ENCODE assay signal across 1 cellular context in the genomic region with DNA sequence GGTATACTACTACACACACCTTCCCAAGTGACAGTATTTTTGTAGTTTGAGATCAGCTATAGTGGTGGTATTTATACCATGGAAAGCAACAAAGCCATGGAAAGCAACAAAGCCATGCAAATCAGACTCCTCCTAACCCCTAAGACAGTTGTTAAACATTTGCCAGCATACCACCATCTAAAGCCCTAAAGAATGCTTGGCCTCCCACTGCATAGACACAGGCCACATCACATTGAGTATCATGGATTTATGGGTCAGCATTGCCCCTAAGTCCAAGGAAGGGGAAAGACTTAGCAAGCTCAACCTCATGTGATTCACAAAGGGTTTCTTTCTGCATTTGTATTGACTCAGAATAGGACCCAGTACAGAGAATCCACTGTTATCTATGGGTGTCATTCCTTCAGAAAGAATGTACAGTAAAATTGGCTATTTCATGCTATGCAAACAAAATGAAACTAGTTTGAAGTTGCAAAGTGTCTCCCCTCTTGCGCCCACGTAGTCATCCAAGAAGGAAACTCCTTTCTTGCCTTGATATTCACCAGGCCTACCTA.
TF ChIP-seq lines count a peak whose summit lies in the region.

No MANE protein-coding gene starts in this region.

TF ChIP-seq in HepG2, 621 proteins besides CTCF, POLR2A, EP300 and RAD21 (continued from another document):
- TF ChIP-seq, protein P1, sequence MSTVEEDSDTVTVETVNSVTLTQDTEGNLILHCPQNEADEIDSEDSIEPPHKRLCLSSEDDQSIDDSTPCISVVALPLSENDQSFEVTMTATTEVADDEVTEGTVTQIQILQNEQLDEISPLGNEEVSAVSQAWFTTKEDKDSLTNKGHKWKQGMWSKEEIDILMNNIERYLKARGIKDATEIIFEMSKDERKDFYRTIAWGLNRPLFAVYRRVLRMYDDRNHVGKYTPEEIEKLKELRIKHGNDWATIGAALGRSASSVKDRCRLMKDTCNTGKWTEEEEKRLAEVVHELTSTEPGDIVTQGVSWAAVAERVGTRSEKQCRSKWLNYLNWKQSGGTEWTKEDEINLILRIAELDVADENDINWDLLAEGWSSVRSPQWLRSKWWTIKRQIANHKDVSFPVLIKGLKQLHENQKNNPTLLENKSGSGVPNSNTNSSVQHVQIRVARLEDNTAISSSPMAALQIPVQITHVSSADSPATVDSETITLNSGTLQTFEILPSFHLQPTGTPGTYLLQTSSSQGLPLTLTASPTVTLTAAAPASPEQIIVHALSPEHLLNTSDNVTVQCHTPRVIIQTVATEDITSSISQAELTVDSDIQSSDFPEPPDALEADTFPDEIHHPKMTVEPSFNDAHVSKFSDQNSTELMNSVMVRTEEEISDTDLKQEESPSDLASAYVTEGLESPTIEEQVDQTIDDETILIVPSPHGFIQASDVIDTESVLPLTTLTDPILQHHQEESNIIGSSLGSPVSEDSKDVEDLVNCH (CRISPR knock-in tag; IDR thresholded peaks at IDR 0.05) = no peak
- TF ChIP-seq BCL6 (CRISPR knock-in tag; IDR thresholded peaks at IDR 0.05) (no peak), NFIB (CRISPR knock-in tag; IDR thresholded peaks at IDR 0.05; ENCODE audit: borderline replicate concordance) (no peak), JUNB (CRISPR knock-in tag; IDR thresholded peaks at IDR 0.05; ENCODE audit: borderline replicate concordance) (no peak), ZNF496 (CRISPR knock-in tag; IDR thresholded peaks at IDR 0.05; ENCODE audit: insufficient replicate concordance) (no peak), ZNF24 (IDR thresholded peaks at IDR 0.05) (no peak), THAP11 (CRISPR knock-in tag; IDR thresholded peaks at IDR 0.05) (no peak), ZNF264 (CRISPR knock-in tag; IDR thresholded peaks at IDR 0.05) (no peak), TCF7 (IDR thresholded peaks at IDR 0.05; ENCODE audit: low read depth) (no peak)
- TF ChIP-seq, protein P2, sequence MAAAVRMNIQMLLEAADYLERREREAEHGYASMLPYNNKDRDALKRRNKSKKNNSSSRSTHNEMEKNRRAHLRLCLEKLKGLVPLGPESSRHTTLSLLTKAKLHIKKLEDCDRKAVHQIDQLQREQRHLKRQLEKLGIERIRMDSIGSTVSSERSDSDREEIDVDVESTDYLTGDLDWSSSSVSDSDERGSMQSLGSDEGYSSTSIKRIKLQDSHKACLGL (CRISPR knock-in tag; IDR thresholded peaks at IDR 0.05) = no peak
- TF ChIP-seq, protein P3, sequence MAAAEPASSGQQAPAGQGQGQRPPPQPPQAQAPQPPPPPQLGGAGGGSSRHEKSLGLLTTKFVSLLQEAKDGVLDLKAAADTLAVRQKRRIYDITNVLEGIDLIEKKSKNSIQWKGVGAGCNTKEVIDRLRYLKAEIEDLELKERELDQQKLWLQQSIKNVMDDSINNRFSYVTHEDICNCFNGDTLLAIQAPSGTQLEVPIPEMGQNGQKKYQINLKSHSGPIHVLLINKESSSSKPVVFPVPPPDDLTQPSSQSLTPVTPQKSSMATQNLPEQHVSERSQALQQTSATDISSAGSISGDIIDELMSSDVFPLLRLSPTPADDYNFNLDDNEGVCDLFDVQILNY (CRISPR knock-in tag; conservative IDR thresholded peaks at IDR 0.05) = no peak
- TF ChIP-seq, protein P4, sequence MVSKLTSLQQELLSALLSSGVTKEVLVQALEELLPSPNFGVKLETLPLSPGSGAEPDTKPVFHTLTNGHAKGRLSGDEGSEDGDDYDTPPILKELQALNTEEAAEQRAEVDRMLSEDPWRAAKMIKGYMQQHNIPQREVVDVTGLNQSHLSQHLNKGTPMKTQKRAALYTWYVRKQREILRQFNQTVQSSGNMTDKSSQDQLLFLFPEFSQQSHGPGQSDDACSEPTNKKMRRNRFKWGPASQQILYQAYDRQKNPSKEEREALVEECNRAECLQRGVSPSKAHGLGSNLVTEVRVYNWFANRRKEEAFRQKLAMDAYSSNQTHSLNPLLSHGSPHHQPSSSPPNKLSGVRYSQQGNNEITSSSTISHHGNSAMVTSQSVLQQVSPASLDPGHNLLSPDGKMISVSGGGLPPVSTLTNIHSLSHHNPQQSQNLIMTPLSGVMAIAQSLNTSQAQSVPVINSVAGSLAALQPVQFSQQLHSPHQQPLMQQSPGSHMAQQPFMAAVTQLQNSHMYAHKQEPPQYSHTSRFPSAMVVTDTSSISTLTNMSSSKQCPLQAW (CRISPR knock-in tag; IDR thresholded peaks at IDR 0.05) = no peak
